ENCODE assay signal across 7 cellular contexts in genomic region chr2:197805598-197806316, GRCh38. TPM values are rescaled to one million over a fixed set of nuclear protein-coding genes. Genes with fewer than 3 reads are reported as not detected.
A peak's percentile ranks its signal among the peaks of the same experiment; 100 is the strongest.
DNase-seq lines count a peak whose midpoint lies in the region; ATAC-seq and TF ChIP-seq lines count a peak whose summit lies in the region.

No MANE protein-coding gene starts in this region.

- no peaks in the 10 kb centered on the region for H3K9me3 Mint-ChIP-seq in activated naive CD8-positive, alpha-beta T cell treated with anti-CD3 and anti-CD28 coated beads for 36 hours
- H3K9me3 Mint-ChIP-seq in stimulated activated memory B cell treated with anti-CD40 and anti-IgM and Interleukin-4, amounts not matched to agents 10 μg/mL and 1 μg/mL and 100 μg/mL, for 72 hours: no peaks in the 10 kb centered on the region

- no peak for ATAC-seq in stimulated activated memory B cell treated with anti-CD40 and anti-IgM and Interleukin-4, amounts not matched to agents 10 μg/mL and 1 μg/mL and 100 μg/mL, for 72 hours
- no peak for ATAC-seq in GM18502 (IDR thresholded peaks at IDR 0.05; ENCODE audit: poor library complexity, unreplicated experiment)

- peaks cover 5% of the 10 kb centered on the region for H3K27me3 ChIP-seq in HL-60 (ENCODE audit: insufficient read depth, poor library complexity, severe bottlenecking)

- H3K4me1 Mint-ChIP-seq in activated naive CD8-positive, alpha-beta T cell treated with anti-CD3 and anti-CD28 coated beads for 36 hours: peaks cover 41% of the 10 kb centered on the region
- H3K4me1 Mint-ChIP-seq in stimulated activated memory B cell treated with anti-CD40 and anti-IgM and Interleukin-4, amounts not matched to agents 10 μg/mL and 1 μg/mL and 100 μg/mL, for 72 hours: peaks cover 16% of the 10 kb centered on the region

- no peaks in the 10 kb centered on the region for H3K27me3 Mint-ChIP-seq in activated naive CD8-positive, alpha-beta T cell treated with anti-CD3 and anti-CD28 coated beads for 36 hours
- peaks cover 65% of the 10 kb centered on the region for H3K27me3 Mint-ChIP-seq in stimulated activated memory B cell treated with anti-CD40 and anti-IgM and Interleukin-4, amounts not matched to agents 10 μg/mL and 1 μg/mL and 100 μg/mL, for 72 hours

- no peak overlapping the region for H3K27ac ChIP-seq in HL-60 (replicated peaks)

- TF ChIP-seq CTCF in HL-60 (IDR thresholded peaks at IDR 0.05; ENCODE audit: insufficient read depth, low read length): no peak
- no peak for TF ChIP-seq CTCF in GM20000 (IDR thresholded peaks at IDR 0.05; ENCODE audit: extremely low read depth, missing control alignments)

- no peaks in the 10 kb centered on the region for H3K36me3 Mint-ChIP-seq in activated naive CD8-positive, alpha-beta T cell treated with anti-CD3 and anti-CD28 coated beads for 36 hours
- H3K36me3 Mint-ChIP-seq in stimulated activated memory B cell treated with anti-CD40 and anti-IgM and Interleukin-4, amounts not matched to agents 10 μg/mL and 1 μg/mL and 100 μg/mL, for 72 hours: no peaks in the 10 kb centered on the region

- DNase-seq in HL-60 (ENCODE audit: low read depth in 1 of 2, low spot score in 1 of 2) (no peak), iPS-NIHi11 (ENCODE audit: low spot score) (peak; percentile 35), NCI-H748 treated with DMSO at 0.1 percent for 48 hours (lab: John Stamatoyannopoulos, UW) (no peak), GM20000 (ENCODE audit: low spot score) (no peak)
- no peak for DNase-seq in activated naive CD8-positive, alpha-beta T cell treated with anti-CD3 and anti-CD28 coated beads for 36 hours

- peak overlapping the region; percentile 73 for H3K4me3 ChIP-seq in HL-60 (replicated peaks; ENCODE audit: insufficient read depth, low read length)

- H3K4me3 Mint-ChIP-seq in activated naive CD8-positive, alpha-beta T cell treated with anti-CD3 and anti-CD28 coated beads for 36 hours: peak overlapping the region; percentile 78
- peak overlapping the region; percentile 65 for H3K4me3 Mint-ChIP-seq in stimulated activated memory B cell treated with anti-CD40 and anti-IgM and Interleukin-4, amounts not matched to agents 10 μg/mL and 1 μg/mL and 100 μg/mL, for 72 hours

- no peak overlapping the region for H3K27ac Mint-ChIP-seq in activated naive CD8-positive, alpha-beta T cell treated with anti-CD3 and anti-CD28 coated beads for 36 hours
- no peak overlapping the region for H3K27ac Mint-ChIP-seq in stimulated activated memory B cell treated with anti-CD40 and anti-IgM and Interleukin-4, amounts not matched to agents 10 μg/mL and 1 μg/mL and 100 μg/mL, for 72 hours

RNA-seq across cellular contexts. Expression of gene PLCL1, which starts 1.4 kb away (rescaled TPM):
- under 1 TPM; 0.22 to 0.23 TPM for total RNA-seq in activated naive CD8-positive, alpha-beta T cell treated with anti-CD3 and anti-CD28 coated beads for 36 hours

RNA-seq across cellular contexts. Expression of gene BOLL, which starts 20.6 kb away (rescaled TPM):
- total RNA-seq in activated naive CD8-positive, alpha-beta T cell treated with anti-CD3 and anti-CD28 coated beads for 36 hours: not detected
